9 cellular contexts compared by ENCODE assay signal in genomic region chr21:14273736-14274538, GRCh38. TPM values are rescaled to one million over a fixed set of nuclear protein-coding genes. Genes with fewer than 3 reads are reported as not detected.
DNase-seq lines count a peak whose midpoint lies in the region; ATAC-seq and TF ChIP-seq lines count a peak whose summit lies in the region.
"Had no signal": no experiment of that assay in that cellular context is flagged by ENCODE, and none has a peak within 500 bp of the region (broad histone marks: within the 10 kb centered on the region; RNA-seq: fewer than 3 reads in every experiment).

No MANE protein-coding gene starts in this region.

- H3K27ac ChIP-seq in mesendoderm (ENCODE audit: low read depth, low read length) (no peak overlapping the region), brain microvascular endothelial cell (no peak overlapping the region)

- no peak overlapping the region for H2BK120ac ChIP-seq in mesendoderm (ENCODE audit: low read depth, low read length)

- H3K79me1 ChIP-seq in mesendoderm (ENCODE audit: low read length) = no peaks in the 10 kb centered on the region

- H3K56ac ChIP-seq in mesendoderm (ENCODE audit: low read length) = no peak overlapping the region

- H3K4me2 ChIP-seq in mesendoderm (ENCODE audit: low read length) = no peak overlapping the region

- H3K9ac ChIP-seq in mesendoderm (ENCODE audit: low read length) = no peak overlapping the region

- DNase-seq in stimulated activated CD4-positive, alpha-beta T cell treated with anti-CD3 and anti-CD28 coated beads, Interleukin-15, amount 100 ng/mL, for 24 hours = peak; percentile 19
- no peak for DNase-seq in stimulated activated CD4-positive, alpha-beta T cell treated with anti-CD3 and anti-CD28 coated beads, Interleukin-1b, Interleukin-23, amount 100 ng/mL, for 48 hours
- peak; percentile 63 for DNase-seq in ecto neural progenitor cell (ENCODE audit: low spot score)
- DNase-seq in mesendoderm = peak; percentile 32
- DNase-seq in brain microvascular endothelial cell = no peak
- DNase-seq in foreskin melanocyte = no peak
- DNase-seq: Karpas-422 had no signal

- no peak for TF ChIP-seq CTCF in brain microvascular endothelial cell (IDR thresholded peaks at IDR 0.05; ENCODE audit: low read depth, low read length, missing control alignments)

- H3K36me3 ChIP-seq in mesendoderm (ENCODE audit: control insufficient read depth, insufficient read depth, low read length) = no peaks in the 10 kb centered on the region
- H3K36me3 ChIP-seq in brain microvascular endothelial cell (replicated peaks) = no peaks in the 10 kb centered on the region

- in situ Hi-C loops in brain microvascular endothelial cell (cut with HindIII; ENCODE audit: low pct_ligation_motif_present, low sequenced_read_pairs) = no loop called here

- no peaks in the 10 kb centered on the region for H3K79me2 ChIP-seq in mesendoderm (ENCODE audit: control insufficient read depth, insufficient read depth, low read length)

- no peaks in the 10 kb centered on the region for H3K27me3 ChIP-seq in mesendoderm (ENCODE audit: insufficient read depth, low read length, poor library complexity)
- peaks cover 5% of the 10 kb centered on the region for H3K27me3 ChIP-seq in brain microvascular endothelial cell (replicated peaks)

- no peak overlapping the region for H3K18ac ChIP-seq in mesendoderm (ENCODE audit: low read length)

- H2BK5ac ChIP-seq in mesendoderm (ENCODE audit: low read length) = no peak overlapping the region

- H3K4me1 ChIP-seq in mesendoderm (ENCODE audit: control insufficient read depth, low read depth, low read length) = no peaks in the 10 kb centered on the region

- no peak overlapping the region for H3K4ac ChIP-seq in mesendoderm (ENCODE audit: low read depth, low read length)

- H4K8ac ChIP-seq in mesendoderm (ENCODE audit: low read depth, low read length) = no peak overlapping the region

- ATAC-seq in HG03442 (IDR thresholded peaks at IDR 0.05; ENCODE audit: unreplicated experiment) (no peak), HG03469 (IDR thresholded peaks at IDR 0.05; ENCODE audit: unreplicated experiment) (no peak)

- H3K4me3 ChIP-seq in mesendoderm (ENCODE audit: low read length) = no peak overlapping the region
- H3K4me3 ChIP-seq in brain microvascular endothelial cell (ENCODE audit: low read depth, low read length) = no peak overlapping the region

- no peak overlapping the region for H2AK5ac ChIP-seq in mesendoderm (ENCODE audit: low read length)

- no peak overlapping the region for H4K5ac ChIP-seq in mesendoderm (ENCODE audit: low read length)

- H3K23ac ChIP-seq in mesendoderm (ENCODE audit: low read length) = no peak overlapping the region

- WGBS in mesendoderm (ENCODE audit: extremely low coverage, insufficient coverage, low lambda C conversion rate) = no CpG with 5 or more reads among the region's 39 CpGs

- H2BK15ac ChIP-seq in mesendoderm (replicated peaks; ENCODE audit: low read depth) = no peak overlapping the region

RNA-seq across cellular contexts. Expression of gene RBM11, which starts 58.0 kb away (rescaled TPM):
- polyA plus RNA-seq in mesendoderm (2013, experiment 1 of 2) = 2.3 TPM
- polyA plus RNA-seq in mesendoderm (2013, experiment 2 of 2) = 2.5 TPM

Comparison
In these comparisons a context has a peak if more than half of its experiments do, and no peak if none do; other contexts are left out.
1. DNase-seq: peak in stimulated activated CD4-positive, alpha-beta T cell treated with anti-CD3 and anti-CD28 coated beads, Interleukin-15, amount 100 ng/mL, for 24 hours (single experiment), ecto neural progenitor cell (single experiment) and mesendoderm (single experiment); none in stimulated activated CD4-positive, alpha-beta T cell treated with anti-CD3 and anti-CD28 coated beads, Interleukin-1b, Interleukin-23, amount 100 ng/mL, for 48 hours (single experiment), brain microvascular endothelial cell (single experiment) and foreskin melanocyte (single experiment).